Comparison of ENCODE assay signal across 1 cellular context in genomic region chr15:68517285-68517711, GRCh38.
TF ChIP-seq lines count a peak whose summit lies in the region.

No MANE protein-coding gene starts in this region.

TF ChIP-seq in IMR-90, 13 proteins besides CTCF, POLR2A, EP300 and RAD21 (continued from another document):
- TF ChIP-seq, protein P1, sequence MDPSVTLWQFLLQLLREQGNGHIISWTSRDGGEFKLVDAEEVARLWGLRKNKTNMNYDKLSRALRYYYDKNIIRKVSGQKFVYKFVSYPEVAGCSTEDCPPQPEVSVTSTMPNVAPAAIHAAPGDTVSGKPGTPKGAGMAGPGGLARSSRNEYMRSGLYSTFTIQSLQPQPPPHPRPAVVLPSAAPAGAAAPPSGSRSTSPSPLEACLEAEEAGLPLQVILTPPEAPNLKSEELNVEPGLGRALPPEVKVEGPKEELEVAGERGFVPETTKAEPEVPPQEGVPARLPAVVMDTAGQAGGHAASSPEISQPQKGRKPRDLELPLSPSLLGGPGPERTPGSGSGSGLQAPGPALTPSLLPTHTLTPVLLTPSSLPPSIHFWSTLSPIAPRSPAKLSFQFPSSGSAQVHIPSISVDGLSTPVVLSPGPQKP (IDR thresholded peaks at IDR 0.05; ENCODE audit: borderline replicate concordance, low read depth, low read length) = no peak
